8 cellular contexts compared by ENCODE assay signal in genomic region chr17:4565209-4566141, GRCh38. TPM values are rescaled to one million over a fixed set of nuclear protein-coding genes. Genes with fewer than 3 reads are reported as not detected.
DNase-seq lines count a peak whose midpoint lies in the region; ATAC-seq and TF ChIP-seq lines count a peak whose summit lies in the region.

No MANE protein-coding gene starts in this region.

- intact Hi-C loops in Caco-2 (cut with micrococcal nuclease; ENCODE audit: unreplicated experiment): loop anchor here (1.0 to 10.0 kb wide), 3 partner anchors 19 to 129 kb away; partner anchors contain the start of gene SMTNL2

- H3K27ac ChIP-seq in substantia nigra (ENCODE audit: low read depth, low read length, poor library complexity, severe bottlenecking): no peak overlapping the region

- H3K4me3 ChIP-seq in Caco-2 (ENCODE audit: low read depth, low read length) (no peak overlapping the region), mucosa of stomach (ENCODE audit: low read length) (no peak overlapping the region)

- H3K36me3 Mint-ChIP-seq in Caco-2 (ENCODE audit: insufficient read depth, unreplicated experiment): no peaks in the 10 kb centered on the region
- no peaks in the 10 kb centered on the region for H3K36me3 Mint-ChIP-seq in activated CD8-positive, alpha-beta memory T cell treated with anti-CD3 and anti-CD28 coated beads, Interleukin-2, amount 10 ng/mL, durations not matched to agents 7 days and 5 days

- H3K9me3 Mint-ChIP-seq in Caco-2 (ENCODE audit: unreplicated experiment): no peaks in the 10 kb centered on the region
- no peaks in the 10 kb centered on the region for H3K9me3 Mint-ChIP-seq in activated CD8-positive, alpha-beta memory T cell treated with anti-CD3 and anti-CD28 coated beads, Interleukin-2, amount 10 ng/mL, durations not matched to agents 7 days and 5 days (ENCODE audit: low read depth)

- peaks cover 6% of the 10 kb centered on the region for H3K4me1 Mint-ChIP-seq in Caco-2 (ENCODE audit: low read depth, unreplicated experiment)
- H3K4me1 Mint-ChIP-seq in activated CD8-positive, alpha-beta memory T cell treated with anti-CD3 and anti-CD28 coated beads, Interleukin-2, amount 10 ng/mL, durations not matched to agents 7 days and 5 days: peaks cover 37% of the 10 kb centered on the region

- H3K9ac ChIP-seq in mucosa of stomach (ENCODE audit: low read length): peak overlapping the region; percentile 1

- H3K4me1 ChIP-seq in Caco-2: peaks cover 5% of the 10 kb centered on the region; the same call in 1 of the 2 replicates
- H3K4me1 ChIP-seq in mucosa of stomach (ENCODE audit: control insufficient read depth, insufficient read depth, low read length): peaks cover 15% of the 10 kb centered on the region

- H3K27me3 ChIP-seq in Caco-2 (replicated peaks; ENCODE audit: control insufficient read depth, insufficient read depth, low read length) (no peaks in the 10 kb centered on the region), mucosa of stomach (ENCODE audit: control insufficient read depth, insufficient read depth, low read length) (no peaks in the 10 kb centered on the region)

- H3K9me3 ChIP-seq in Caco-2 (no peaks in the 10 kb centered on the region), mucosa of stomach (ENCODE audit: control insufficient read depth, low read length) (no peaks in the 10 kb centered on the region)

- no peaks in the 10 kb centered on the region for H3K27me3 Mint-ChIP-seq in Caco-2 (ENCODE audit: insufficient read depth, unreplicated experiment)
- H3K27me3 Mint-ChIP-seq in activated CD8-positive, alpha-beta memory T cell treated with anti-CD3 and anti-CD28 coated beads, Interleukin-2, amount 10 ng/mL, durations not matched to agents 7 days and 5 days: peaks cover 4% of the 10 kb centered on the region

- TF ChIP-seq POLR2A in erythroblast (IDR thresholded peaks at IDR 0.05; ENCODE audit: low read length): no peak

- TF ChIP-seq CTCF in Caco-2 (IDR thresholded peaks at IDR 0.05; ENCODE audit: insufficient read depth in 1 of 2, low read depth in 1 of 2, low read length in 1 of 2, severe bottlenecking in 1 of 2, unreplicated experiment in 1 of 2): peak in 1 of 2 experiments; percentile 60

- CTCF ChIA-PET in Caco-2 (lab: Charles Lee): interaction anchor here (0.7 kb wide), 1 partner anchor 35 kb away, joined by 3 read pairs; no protein-coding TSS in a partner anchor
- CTCF ChIA-PET in activated CD8-positive, alpha-beta memory T cell treated with anti-CD3 and anti-CD28 coated beads, Interleukin-2, amount 10 ng/mL, durations not matched to agents 7 days and 5 days (lab: Charles Lee): interaction anchor here (0.6 to 4.0 kb wide), 19 partner anchors 8 to 340 kb away, joined by 3 to 53 read pairs (median 4); partner anchors contain the start of genes CHRNE, MYBBP1A and UBE2G1

- H3K27ac Mint-ChIP-seq in Caco-2 (ENCODE audit: unreplicated experiment): no peak overlapping the region
- H3K27ac Mint-ChIP-seq in activated CD8-positive, alpha-beta memory T cell treated with anti-CD3 and anti-CD28 coated beads, Interleukin-2, amount 10 ng/mL, durations not matched to agents 7 days and 5 days: no peak overlapping the region

- no TSS peak for BruUV-seq in Caco-2 (replicated peaks; lab: Mats Ljungman, UMichigan)

- H3K36me3 ChIP-seq in Caco-2 (ENCODE audit: control insufficient read depth, insufficient read depth, low read length): no peaks in the 10 kb centered on the region
- H3K36me3 ChIP-seq in mucosa of stomach (ENCODE audit: control insufficient read depth, insufficient read depth, low read length): no peaks in the 10 kb centered on the region

- peak; percentile 79 for ATAC-seq in activated CD8-positive, alpha-beta memory T cell treated with anti-CD3 and anti-CD28 coated beads, Interleukin-2, amount 10 ng/mL, durations not matched to agents 7 days and 5 days
- no peak for ATAC-seq in HG03045 (IDR thresholded peaks at IDR 0.05; ENCODE audit: unreplicated experiment)

- H3K4me3 Mint-ChIP-seq in Caco-2 (ENCODE audit: unreplicated experiment): peak overlapping the region; percentile 45
- H3K4me3 Mint-ChIP-seq in activated CD8-positive, alpha-beta memory T cell treated with anti-CD3 and anti-CD28 coated beads, Interleukin-2, amount 10 ng/mL, durations not matched to agents 7 days and 5 days: peak overlapping the region; percentile 40

- POLR2A ChIA-PET in Caco-2 (lab: Charles Lee): no interaction called here

- DNase-seq in Caco-2 (peak; percentile 60 to 64), HuH-7 (ENCODE audit: low spot score) (peak; percentile 68), NOMO-1 (lab: John Stamatoyannopoulos, UW; ENCODE audit: unreplicated experiment in 2 of 2) (peak; percentile 78 to 81), erythroblast (lab: John Stamatoyannopoulos, UW) (peak; percentile 74 to 76), substantia nigra (lab: John Stamatoyannopoulos, UW) (peak in 38 of 49 donors; percentile 9 to 76 (median 41))
- DNase-seq in activated CD8-positive, alpha-beta memory T cell treated with anti-CD3 and anti-CD28 coated beads, Interleukin-2, amount 10 ng/mL, durations not matched to agents 7 days and 5 days: peak; percentile 75

RNA-seq across cellular contexts. Expression of gene GGT6, which starts 5.1 kb away (rescaled TPM):
- not detected in 2 replicates for total RNA-seq in Caco-2 (2022)
- total RNA-seq in activated CD8-positive, alpha-beta memory T cell treated with anti-CD3 and anti-CD28 coated beads, Interleukin-2, amount 10 ng/mL, durations not matched to agents 7 days and 5 days: not detected

RNA-seq across cellular contexts. Expression of gene MYBBP1A, which starts 10.3 kb away (rescaled TPM):
- 44.5 and 47.4 TPM in 2 replicates for total RNA-seq in Caco-2 (2022)
- 10 to 100 TPM; 72.4 to 94.3 TPM for total RNA-seq in activated CD8-positive, alpha-beta memory T cell treated with anti-CD3 and anti-CD28 coated beads, Interleukin-2, amount 10 ng/mL, durations not matched to agents 7 days and 5 days

RNA-seq across cellular contexts. Expression of gene SMTNL2, which starts 18.9 kb away (rescaled TPM):
- 38.8 and 39.3 TPM in 2 replicates for total RNA-seq in Caco-2 (2022)
- total RNA-seq in activated CD8-positive, alpha-beta memory T cell treated with anti-CD3 and anti-CD28 coated beads, Interleukin-2, amount 10 ng/mL, durations not matched to agents 7 days and 5 days: not detected

Comparison
In these comparisons a context has a peak if more than half of its experiments do, and no peak if none do; other contexts are left out.
1. RNA of gene SMTNL2, which starts 18.9 kb away (total RNA-seq): 38.8 to 39.3 TPM in Caco-2; not detected in activated CD8-positive, alpha-beta memory T cell treated with anti-CD3 and anti-CD28 coated beads, Interleukin-2, amount 10 ng/mL, durations not matched to agents 7 days and 5 days; every median in the first group is over 10 times any median in the second.
2. Peak in every context shown above with its lines, with median percentiles within 50 percentile points of each other: DNase-seq.